In genomic region chr11:108432783-108433182, GRCh38 we compare ENCODE assay signal across 1 cellular context.
TF ChIP-seq lines count a peak whose summit lies in the region.

No MANE protein-coding gene starts in this region.

TF ChIP-seq in IMR-90, 13 proteins besides CTCF, POLR2A, EP300 and RAD21 (continued from another document):
- no peak for TF ChIP-seq USF2 (IDR thresholded peaks at IDR 0.05; ENCODE audit: low read depth, low read length)
- no peak for TF ChIP-seq SMC3 (IDR thresholded peaks at IDR 0.05; ENCODE audit: low read depth, low read length)
- no peak for TF ChIP-seq BHLHE40 (IDR thresholded peaks at IDR 0.05; ENCODE audit: low read depth, low read length)
- no peak for TF ChIP-seq NFE2L2 (IDR thresholded peaks at IDR 0.05; ENCODE audit: low read depth, low read length)
- no peak for TF ChIP-seq CHD1 (IDR thresholded peaks at IDR 0.05; ENCODE audit: low read depth, low read length)
- TF ChIP-seq RFX5 (IDR thresholded peaks at IDR 0.05; ENCODE audit: low read depth, low read length): no peak
